8 cellular contexts compared by ENCODE assay signal in genomic region chr5:161546463-161547301, GRCh38. TPM values are rescaled to one million over a fixed set of nuclear protein-coding genes. Genes with fewer than 3 reads are reported as not detected.
DNase-seq lines count a peak whose midpoint lies in the region; ATAC-seq and TF ChIP-seq lines count a peak whose summit lies in the region.

GABRB2 (minus strand) TSS chr5:161546725; CDS start chr5:161546643, 82 bp downstream.

- TF ChIP-seq CTCF in NB4 (IDR thresholded peaks at IDR 0.05; ENCODE audit: low read depth, low read length): no peak
- no peak for TF ChIP-seq CTCF in glutamatergic neuron (IDR thresholded peaks at IDR 0.05; ENCODE audit: partially characterized antibody, unreplicated experiment)

- H3K4me1 Mint-ChIP-seq in activated T-helper 17 cell treated with anti-CD3 and anti-CD28 coated beads, Interleukin-2, amount 50 U/mL, for 72 hours: no peaks in the 10 kb centered on the region
- H3K4me1 Mint-ChIP-seq in glutamatergic neuron (ENCODE audit: low read depth, unreplicated experiment): peaks cover 5% of the 10 kb centered on the region

- peaks cover 55% of the 10 kb centered on the region for H3K27me3 Mint-ChIP-seq in activated T-helper 17 cell treated with anti-CD3 and anti-CD28 coated beads, Interleukin-2, amount 50 U/mL, for 72 hours
- peaks cover 4% of the 10 kb centered on the region for H3K27me3 Mint-ChIP-seq in glutamatergic neuron (ENCODE audit: unreplicated experiment)

- TF ChIP-seq POLR2A in NB4 (IDR thresholded peaks at IDR 0.05; ENCODE audit: extremely low read depth, insufficient read length): no peak

- H3K4me3 ChIP-seq in NB4 (ENCODE audit: low read depth, low read length): peak within 1 kb of the TSS; percentile 67

- peak; percentile 69 for DNase-seq in activated effector memory CD4-positive, alpha-beta T cell treated with anti-CD3 and anti-CD28 coated beads, Interleukin-2, amount 50 U/mL, for 16 hours
- no peak for DNase-seq in activated effector memory CD4-positive, alpha-beta T cell treated with Interleukin-2 at 50 U/mL for 16 hours
- DNase-seq in HCEC 1CT (peak; percentile 1), NB4 (ENCODE audit: low read depth) (peak; percentile 51), glutamatergic neuron (peak; percentile 77), occipital lobe (lab: John Stamatoyannopoulos, UW) (peak; percentile 30), NCI-H2196 treated with DMSO at 0.1 percent for 48 hours (lab: John Stamatoyannopoulos, UW; ENCODE audit: unreplicated experiment) (no peak)

- no peaks in the 10 kb centered on the region for H3K36me3 Mint-ChIP-seq in activated T-helper 17 cell treated with anti-CD3 and anti-CD28 coated beads, Interleukin-2, amount 50 U/mL, for 72 hours (ENCODE audit: low read depth)
- no peaks in the 10 kb centered on the region for H3K36me3 Mint-ChIP-seq in glutamatergic neuron (ENCODE audit: unreplicated experiment)

- peak within 1 kb of the TSS; percentile 60 for H3K4me3 Mint-ChIP-seq in activated T-helper 17 cell treated with anti-CD3 and anti-CD28 coated beads, Interleukin-2, amount 50 U/mL, for 72 hours
- H3K4me3 Mint-ChIP-seq in glutamatergic neuron (ENCODE audit: unreplicated experiment): peak within 1 kb of the TSS; percentile 93

- ATAC-seq in activated T-helper 17 cell treated with anti-CD3 and anti-CD28 coated beads, Interleukin-2, amount 50 U/mL, for 72 hours (replicated peaks): no peak

- no peak within 1 kb of the TSS for H3K27ac Mint-ChIP-seq in activated T-helper 17 cell treated with anti-CD3 and anti-CD28 coated beads, Interleukin-2, amount 50 U/mL, for 72 hours
- no peak within 1 kb of the TSS for H3K27ac Mint-ChIP-seq in glutamatergic neuron (ENCODE audit: unreplicated experiment)

- no peaks in the 10 kb centered on the region for H3K9me3 Mint-ChIP-seq in activated T-helper 17 cell treated with anti-CD3 and anti-CD28 coated beads, Interleukin-2, amount 50 U/mL, for 72 hours
- peaks cover 6% of the 10 kb centered on the region for H3K9me3 Mint-ChIP-seq in glutamatergic neuron (ENCODE audit: unreplicated experiment)

RNA-seq across cellular contexts. Expression of gene GABRB2, which starts in this region (rescaled TPM):
- total RNA-seq in activated T-helper 17 cell treated with anti-CD3 and anti-CD28 coated beads, Interleukin-2, amount 50 U/mL, for 72 hours: not detected
- total RNA-seq in glutamatergic neuron (ENCODE audit: unreplicated experiment): not detected
- total RNA-seq in occipital lobe: 98.1 TPM

Comparison
In these comparisons a context has a peak if more than half of its experiments do, and no peak if none do; other contexts are left out.
1. RNA of gene GABRB2 (total RNA-seq): 98.1 TPM in occipital lobe (single experiment); not detected in activated T-helper 17 cell treated with anti-CD3 and anti-CD28 coated beads, Interleukin-2, amount 50 U/mL, for 72 hours and not detected in glutamatergic neuron (single experiment); every median in the first group is over 10 times any median in the second.
2. DNase-seq: peak in activated effector memory CD4-positive, alpha-beta T cell treated with anti-CD3 and anti-CD28 coated beads, Interleukin-2, amount 50 U/mL, for 16 hours (single experiment), HCEC 1CT (single experiment), NB4 (single experiment) and occipital lobe (single experiment); none in activated effector memory CD4-positive, alpha-beta T cell treated with Interleukin-2 at 50 U/mL for 16 hours (single experiment) and NCI-H2196 treated with DMSO at 0.1 percent for 48 hours (single experiment).
3. Peak in DNase-seq in glutamatergic neuron; RNA of the gene not detected or under 1 TPM.